Comparison of ENCODE assay signal across 7 cellular contexts in the genomic region with DNA sequence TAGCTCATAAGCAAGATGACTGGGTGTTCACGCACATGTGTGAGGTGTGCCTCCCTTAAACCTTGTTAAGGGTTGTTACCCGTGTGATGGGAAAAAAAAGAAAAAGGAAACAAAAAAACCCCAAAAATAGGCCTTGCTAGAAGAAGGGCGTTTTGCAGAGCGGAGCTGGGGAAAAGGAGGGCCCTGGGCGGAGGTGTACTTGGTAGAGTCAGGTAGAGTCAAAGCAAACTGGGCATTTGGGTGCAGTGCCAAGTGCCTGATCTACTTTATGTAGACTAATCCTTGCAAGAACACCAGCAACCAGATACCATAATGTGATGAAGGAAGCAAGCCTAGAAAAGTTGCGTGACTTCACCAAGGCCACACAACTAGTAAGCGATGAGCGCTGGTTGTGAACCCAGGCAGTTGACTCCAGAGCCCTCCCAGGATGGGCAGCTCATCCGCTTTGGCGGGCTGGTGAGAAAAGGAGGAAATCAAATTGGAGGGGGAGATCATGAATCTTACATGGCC. TPM values are rescaled to one million over a fixed set of nuclear protein-coding genes. Genes with fewer than 3 reads are reported as not detected.
DNase-seq lines count a peak whose midpoint lies in the region; ATAC-seq and TF ChIP-seq lines count a peak whose summit lies in the region.

No MANE protein-coding gene starts in this region.

- H3K4me3 Mint-ChIP-seq in HFFc6: peak overlapping the region; percentile 90
- peak overlapping the region; percentile 100 for H3K4me3 Mint-ChIP-seq in activated CD4-positive, alpha-beta memory T cell treated with anti-CD3 and anti-CD28 coated beads, Interleukin-2, amount 10 ng/mL, durations not matched to agents 7 days and 5 days
- H3K4me3 Mint-ChIP-seq in immature natural killer cell: peak overlapping the region; percentile 87 to 96 (median 91)

- POLR2A ChIA-PET in activated CD4-positive, alpha-beta memory T cell treated with anti-CD3 and anti-CD28 coated beads, Interleukin-2, amount 10 ng/mL, durations not matched to agents 7 days and 5 days (lab: Charles Lee): interaction anchor here (0.5 to 5.0 kb wide), 9 partner anchors 13 to 73 kb away, joined by 3 to 78 read pairs (median 5); a partner anchor contains a TSS

- no peaks in the 10 kb centered on the region for H3K36me3 ChIP-seq in smooth muscle cell (ENCODE audit: low read depth)

- H3K27me3 Mint-ChIP-seq in HFFc6 (ENCODE audit: insufficient read depth) (no peaks in the 10 kb centered on the region; the same call in 1 of the 2 replicates), immature natural killer cell (ENCODE audit: low read depth in 3 of 3) (peaks cover 4 to 17% (median 6%) of the 10 kb centered on the region in 3 donors)
- no peaks in the 10 kb centered on the region for H3K27me3 Mint-ChIP-seq in activated CD4-positive, alpha-beta memory T cell treated with anti-CD3 and anti-CD28 coated beads, Interleukin-2, amount 10 ng/mL, durations not matched to agents 7 days and 5 days

- H3F3A ChIP-seq in smooth muscle cell (ENCODE audit: low read depth): no peaks in the 10 kb centered on the region

- WGBS in smooth muscle cell (ENCODE audit: low lambda C conversion rate): 97% methylated on average over 10 of the region's 10 CpGs

- TF ChIP-seq CTCF in HFFc6 (IDR thresholded peaks at IDR 0.05): no peak
- TF ChIP-seq CTCF in smooth muscle cell (IDR thresholded peaks at IDR 0.05; ENCODE audit: borderline replicate concordance, insufficient read depth, poor library complexity, severe bottlenecking): no peak

- H3K9ac ChIP-seq in smooth muscle cell (ENCODE audit: low read depth): no peak overlapping the region

- DNase-seq in HFFc6: no peak
- no peak for DNase-seq in activated CD4-positive, alpha-beta memory T cell treated with anti-CD3 and anti-CD28 coated beads, Interleukin-2, amount 10 ng/mL, durations not matched to agents 7 days and 5 days
- DNase-seq in immature natural killer cell: no peak
- no peak for DNase-seq in smooth muscle cell (lab: John Stamatoyannopoulos, UW; ENCODE audit: unreplicated experiment)
- no peak for DNase-seq in inferior parietal cortex (ENCODE audit: extremely low spot score)
- DNase-seq in head of caudate nucleus: no peak

- H4K20me1 ChIP-seq in smooth muscle cell (ENCODE audit: low read depth): peaks cover 5% of the 10 kb centered on the region

- H3K9me3 Mint-ChIP-seq in HFFc6 (no peaks in the 10 kb centered on the region), immature natural killer cell (no peaks in the 10 kb centered on the region)
- H3K9me3 Mint-ChIP-seq in activated CD4-positive, alpha-beta memory T cell treated with anti-CD3 and anti-CD28 coated beads, Interleukin-2, amount 10 ng/mL, durations not matched to agents 7 days and 5 days: no peaks in the 10 kb centered on the region

- CTCF ChIA-PET in activated CD4-positive, alpha-beta memory T cell treated with anti-CD3 and anti-CD28 coated beads, Interleukin-2, amount 10 ng/mL, durations not matched to agents 7 days and 5 days (lab: Charles Lee): interaction anchor here (0.6 to 2.4 kb wide), 4 partner anchors 13 to 30 kb away, joined by 3 to 12 read pairs (median 3); a partner anchor contains a TSS

- H3K4me2 ChIP-seq in smooth muscle cell: peak overlapping the region; percentile 91

- H3K79me2 ChIP-seq in smooth muscle cell (ENCODE audit: low read depth): peaks cover 3% of the 10 kb centered on the region

- no peak overlapping the region for H2AFZ ChIP-seq in smooth muscle cell (ENCODE audit: low read depth)

- ATAC-seq in HG02763 (IDR thresholded peaks at IDR 0.05; ENCODE audit: unreplicated experiment): no peak

- H3K36me3 Mint-ChIP-seq in HFFc6 (ENCODE audit: low read depth): peaks cover 8% of the 10 kb centered on the region
- peaks cover 21% of the 10 kb centered on the region for H3K36me3 Mint-ChIP-seq in activated CD4-positive, alpha-beta memory T cell treated with anti-CD3 and anti-CD28 coated beads, Interleukin-2, amount 10 ng/mL, durations not matched to agents 7 days and 5 days (ENCODE audit: low read depth)
- peaks cover 0 to 10% (median under 1%) of the 10 kb centered on the region in 3 donors for H3K36me3 Mint-ChIP-seq in immature natural killer cell

- H3K27ac ChIP-seq in smooth muscle cell (ENCODE audit: low read depth): no peak overlapping the region

- no peak overlapping the region for H3K4me3 ChIP-seq in smooth muscle cell

- intact Hi-C loops in head of caudate nucleus (cut with DNase I): no loop called here

- H3K4me1 ChIP-seq in smooth muscle cell (ENCODE audit: low read depth): peaks cover 5% of the 10 kb centered on the region

- no peaks in the 10 kb centered on the region for H3K9me3 ChIP-seq in smooth muscle cell (replicated peaks; ENCODE audit: low read depth)

- H3K4me1 Mint-ChIP-seq in HFFc6 (ENCODE audit: low read depth) (peaks cover 31% of the 10 kb centered on the region), immature natural killer cell (peaks cover 36 to 40% of the 10 kb centered on the region in 2 donors)
- H3K4me1 Mint-ChIP-seq in activated CD4-positive, alpha-beta memory T cell treated with anti-CD3 and anti-CD28 coated beads, Interleukin-2, amount 10 ng/mL, durations not matched to agents 7 days and 5 days: peaks cover 52% of the 10 kb centered on the region

- no peaks in the 10 kb centered on the region for H3K27me3 ChIP-seq in smooth muscle cell (ENCODE audit: low read depth)

- H3K27ac Mint-ChIP-seq in HFFc6 (peak overlapping the region; percentile 45; the same call in 1 of the 2 replicates), immature natural killer cell (peak overlapping the region; percentile 88 to 94 (median 92))
- peak overlapping the region; percentile 88 for H3K27ac Mint-ChIP-seq in activated CD4-positive, alpha-beta memory T cell treated with anti-CD3 and anti-CD28 coated beads, Interleukin-2, amount 10 ng/mL, durations not matched to agents 7 days and 5 days

RNA-seq across cellular contexts. Expression of a gene that starts 1.2 kb away (rescaled TPM):
- total RNA-seq in HFFc6 (2021; fragmentation: NEBNext Ultra II Directional; extraction: Animal tissue kit (Norgen Biotek cat#: 25700)): 1 to 10 TPM; 7.6 to 9.7 (median 8.2) TPM
- total RNA-seq in activated CD4-positive, alpha-beta memory T cell treated with anti-CD3 and anti-CD28 coated beads, Interleukin-2, amount 10 ng/mL, durations not matched to agents 7 days and 5 days: 10 to 100 TPM; 14.2 to 17.0 TPM
- polyA plus RNA-seq in immature natural killer cell (10 to 100 TPM in 1 of 3 donors, 1 to 10 TPM in 2; 6.0 to 15.6 (median 6.5) TPM), smooth muscle cell (2.9 and 5.1 TPM in 2 replicates)
- total RNA-seq in smooth muscle cell: 3.5 and 3.7 TPM in 2 replicates

RNA-seq across cellular contexts. Expression of a gene that starts 12.8 kb away (rescaled TPM):
- 10 to 100 TPM; 10.4 to 15.9 (median 14.9) TPM for total RNA-seq in HFFc6 (2021; fragmentation: NEBNext Ultra II Directional; extraction: Animal tissue kit (Norgen Biotek cat#: 25700))
- total RNA-seq in activated CD4-positive, alpha-beta memory T cell treated with anti-CD3 and anti-CD28 coated beads, Interleukin-2, amount 10 ng/mL, durations not matched to agents 7 days and 5 days: 10 to 100 TPM; 34.4 to 36.4 TPM
- polyA plus RNA-seq in immature natural killer cell (10 to 100 TPM; 19.0 to 37.0 (median 20.5) TPM), smooth muscle cell (22.1 and 27.9 TPM in 2 replicates)
- total RNA-seq in smooth muscle cell: 8.1 and 18.6 TPM in 2 replicates

RNA-seq across cellular contexts. Expression of a gene that starts 13.0 kb away (rescaled TPM):
- total RNA-seq in HFFc6 (2021; fragmentation: NEBNext Ultra II Directional; extraction: Animal tissue kit (Norgen Biotek cat#: 25700)): 100 to 1,000 TPM; 153 to 177 (median 162) TPM
- 100 to 1,000 TPM; 121 to 125 TPM for total RNA-seq in activated CD4-positive, alpha-beta memory T cell treated with anti-CD3 and anti-CD28 coated beads, Interleukin-2, amount 10 ng/mL, durations not matched to agents 7 days and 5 days
- polyA plus RNA-seq in immature natural killer cell: 100 to 1,000 TPM in 2 of 3 donors, 10 to 100 TPM in 1; 67.7 to 161 (median 150) TPM
- 104 and 115 TPM in 2 replicates for total RNA-seq in smooth muscle cell
- 106 and 108 TPM in 2 replicates for polyA plus RNA-seq in smooth muscle cell

RNA-seq across cellular contexts. Expression of a gene that starts 22.1 kb away (rescaled TPM):
- 10 to 100 TPM; 19.0 to 26.6 (median 24.3) TPM for total RNA-seq in HFFc6 (2021; fragmentation: NEBNext Ultra II Directional; extraction: Animal tissue kit (Norgen Biotek cat#: 25700))
- total RNA-seq in activated CD4-positive, alpha-beta memory T cell treated with anti-CD3 and anti-CD28 coated beads, Interleukin-2, amount 10 ng/mL, durations not matched to agents 7 days and 5 days: 10 to 100 TPM; 34.5 to 35.8 TPM
- polyA plus RNA-seq in immature natural killer cell (10 to 100 TPM; 33.1 to 65.7 (median 40.6) TPM), smooth muscle cell (25.4 and 34.1 TPM in 2 replicates)
- total RNA-seq in smooth muscle cell: 8.9 and 19.0 TPM in 2 replicates
